ENCODE assay signal across 21 cellular contexts in genomic region chrX:117636826-117637225, GRCh38.
"Had no signal": no experiment of that assay in that cellular context is flagged by ENCODE, and none has a peak within 500 bp of the region (broad histone marks: within the 10 kb centered on the region; RNA-seq: fewer than 3 reads in every experiment).

No MANE protein-coding gene starts in this region.

- H3K27me3 ChIP-seq: esophagus muscularis mucosa, foreskin keratinocyte, gastrocnemius medialis, heart right ventricle had no signal

- H3K4me3 ChIP-seq: coronary artery, dorsolateral prefrontal cortex, esophagus muscularis mucosa, gastrocnemius medialis, heart right ventricle, left ventricle myocardium inferior, lower lobe of right lung, mucosa of descending colon had no signal

- H3K27ac Mint-ChIP-seq: mesothelial cell of epicardium, naive B cell had no signal

- H3K27me3 Mint-ChIP-seq: naive B cell had no signal

- DNase-seq: dermis blood vessel endothelial cell; dorsolateral prefrontal cortex; effector CD4-positive, alpha-beta T cell; effector memory CD4-positive, alpha-beta T cell; foreskin keratinocyte; gastrocnemius medialis; glutamatergic neuron; heart right ventricle; hippocampal formation; left cardiac atrium; left ventricle myocardium inferior; lower lobe of right lung; mesenchymal stem cell; mucosa of descending colon; naive B cell had no signal

- H3K36me3 Mint-ChIP-seq: mesothelial cell of epicardium, naive B cell had no signal

- H3K4me1 Mint-ChIP-seq: mesothelial cell of epicardium, naive B cell had no signal

- H3K4me3 Mint-ChIP-seq: mesothelial cell of epicardium, naive B cell had no signal

- FAIRE-seq: endothelial cell of umbilical vein, islet of Langerhans, keratinocyte had no signal

- H3K9me3 ChIP-seq: esophagus muscularis mucosa, gastrocnemius medialis, heart right ventricle, left ventricle myocardium inferior, lower lobe of right lung, mucosa of descending colon had no signal

- H3K27ac ChIP-seq: coronary artery, dorsolateral prefrontal cortex, esophagus muscularis mucosa, foreskin keratinocyte, gastrocnemius medialis, heart right ventricle, left ventricle myocardium inferior, lower lobe of right lung had no signal

- H3K36me3 ChIP-seq: esophagus muscularis mucosa, gastrocnemius medialis, heart right ventricle, left ventricle myocardium inferior, lower lobe of right lung had no signal

- ATAC-seq: foreskin keratinocyte, gastrocnemius medialis, heart right ventricle, left cardiac atrium, lower lobe of right lung, mucosa of descending colon had no signal

- H3K4me1 ChIP-seq: foreskin keratinocyte, gastrocnemius medialis, heart right ventricle, left ventricle myocardium inferior, lower lobe of right lung had no signal
